Comparison of ENCODE assay signal across 14 cellular contexts in the genomic region with DNA sequence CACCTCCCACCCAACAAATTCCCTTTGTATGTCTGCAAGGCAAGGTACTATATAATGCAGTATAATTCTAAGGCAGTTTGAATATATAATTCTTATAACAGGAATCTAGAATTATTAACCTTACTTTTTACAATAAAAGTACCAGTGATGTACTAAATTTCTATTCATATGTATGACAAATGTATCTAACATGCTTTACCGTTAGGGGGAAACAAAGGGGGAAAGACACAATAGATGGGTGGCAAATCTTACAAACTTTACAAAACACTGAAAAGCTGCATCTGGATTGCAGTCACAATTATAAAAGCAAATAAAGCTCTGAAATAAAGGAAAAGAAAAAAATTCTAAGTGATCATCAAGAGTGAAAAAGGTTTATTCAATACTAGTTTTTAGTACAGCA. TPM values are rescaled to one million over a fixed set of nuclear protein-coding genes. Genes with fewer than 3 reads are reported as not detected.
DNase-seq lines count a peak whose midpoint lies in the region; ATAC-seq, FAIRE-seq and TF ChIP-seq lines count a peak whose summit lies in the region.
"Had no signal": no experiment of that assay in that cellular context is flagged by ENCODE, and none has a peak within 500 bp of the region (broad histone marks: within the 10 kb centered on the region; RNA-seq: fewer than 3 reads in every experiment).

No MANE protein-coding gene starts in this region.

- CTCF ChIA-PET in WTC11 (lab: Charles Lee), result no interaction called here

- H3K27me3 Mint-ChIP-seq in WTC11 (ENCODE audit: low read depth), result peaks cover 29% of the 10 kb centered on the region

- H3K4me3 ChIP-seq in testis (peak overlapping the region; percentile 84 to 87), colonic mucosa (no peak overlapping the region)

- no peak overlapping the region for H3K27ac Mint-ChIP-seq in WTC11

- intact Hi-C loops in testis (cut with DNase I; ENCODE audit: low total_unique reads) (no loop called here), colonic mucosa (cut with DNase I) (no loop called here)

- WGBS in testis, 2 donors, result 33 to 35% methylated on average over 1 of the region's 1 CpG

- ATAC-seq in WTC11, result no peak

- no peaks in the 10 kb centered on the region for H3K9me3 ChIP-seq in testis
- no peaks in the 10 kb centered on the region for H3K9me3 ChIP-seq in colonic mucosa
- H3K9me3 ChIP-seq: transverse colon had no signal

- peak; percentile 9 for FAIRE-seq in islet of Langerhans (lab: Jason Lieb, UNC)

- DNase-seq in NCI-H2171 treated with DMSO at 0.1 percent for 48 hours (lab: John Stamatoyannopoulos, UW) (peak; percentile 36), NCI-H2171 (lab: John Stamatoyannopoulos, UW) (no peak), WTC11 (ENCODE audit: low spot score) (no peak), testis (no peak), colonic mucosa (no peak), dedifferentiated amniotic fluid mesenchymal stem cell (ENCODE audit: extremely low spot score) (no peak)
- no peak for DNase-seq in activated CD4-positive, CD25-positive, alpha-beta regulatory T cell treated with anti-CD3 and anti-CD28 coated beads, Interleukin-2, amount 50 U/mL, for 72 hours
- DNase-seq: activated naive CD4-positive, alpha-beta T cell treated with Interleukin-2 at 50 U/mL for 16 hours; HCEC 1CT; hippocampal formation; stimulated activated CD4-positive, alpha-beta T cell treated with anti-CD3 and anti-CD28 coated beads, Interleukin-15, amount 100 ng/mL, for 24 hours; transverse colon had no signal

- no peak overlapping the region for H3K9ac ChIP-seq in colonic mucosa (ENCODE audit: low read depth in 2 of 2, low read length in 2 of 2)

- H3K27ac ChIP-seq in testis (no peak overlapping the region), colonic mucosa (no peak overlapping the region)

- H3K4me1 ChIP-seq in testis (peaks cover 9% of the 10 kb centered on the region), colonic mucosa (no peaks in the 10 kb centered on the region)

- no peaks in the 10 kb centered on the region for H3K27me3 ChIP-seq in testis
- peaks cover 8% of the 10 kb centered on the region for H3K27me3 ChIP-seq in colonic mucosa

- TF ChIP-seq CTCF in WTC11 (IDR thresholded peaks at IDR 0.05), result no peak
- TF ChIP-seq CTCF in testis (IDR thresholded peaks at IDR 0.05), result no peak
- TF ChIP-seq CTCF in colonic mucosa (IDR thresholded peaks at IDR 0.05), result no peak

- H3K4me3 Mint-ChIP-seq in WTC11, result peak overlapping the region; percentile 90

- H3K4me1 Mint-ChIP-seq in WTC11, result peaks cover 23% of the 10 kb centered on the region

- H3K36me3 ChIP-seq in testis (ENCODE audit: low read depth, missing control alignments) (no peaks in the 10 kb centered on the region), colonic mucosa (no peaks in the 10 kb centered on the region)
- H3K36me3 ChIP-seq: transverse colon had no signal

- no peak for TF ChIP-seq POLR2A in testis (IDR thresholded peaks at IDR 0.05)

- H3K36me3 Mint-ChIP-seq in WTC11, result no peaks in the 10 kb centered on the region

- POLR2A ChIA-PET in WTC11 (lab: Charles Lee), result no interaction called here

- 0 out of 2 replicates have a peak, but pooled peaks cover 3% of the 10 kb centered on the region for H3K9me3 Mint-ChIP-seq in WTC11

TF ChIP-seq in WTC11, 78 proteins besides CTCF, POLR2A, EP300 and RAD21:
- TF ChIP-seq ELF4 (CRISPR knock-in tag; IDR thresholded peaks at IDR 0.05; ENCODE audit: low read depth), result no peak
- no peak for TF ChIP-seq ZNF416 (CRISPR knock-in tag; IDR thresholded peaks at IDR 0.05)
- TF ChIP-seq NR2C2 (CRISPR knock-in tag; IDR thresholded peaks at IDR 0.05), result no peak
- TF ChIP-seq NR1H2 (CRISPR knock-in tag; IDR thresholded peaks at IDR 0.05), result no peak
- TF ChIP-seq PRRX2 (CRISPR knock-in tag; IDR thresholded peaks at IDR 0.05), result no peak
- no peak for TF ChIP-seq MYBL2 (CRISPR knock-in tag; IDR thresholded peaks at IDR 0.05)
- no peak for TF ChIP-seq ZBTB43 (CRISPR knock-in tag; IDR thresholded peaks at IDR 0.05)
- TF ChIP-seq, protein P1, sequence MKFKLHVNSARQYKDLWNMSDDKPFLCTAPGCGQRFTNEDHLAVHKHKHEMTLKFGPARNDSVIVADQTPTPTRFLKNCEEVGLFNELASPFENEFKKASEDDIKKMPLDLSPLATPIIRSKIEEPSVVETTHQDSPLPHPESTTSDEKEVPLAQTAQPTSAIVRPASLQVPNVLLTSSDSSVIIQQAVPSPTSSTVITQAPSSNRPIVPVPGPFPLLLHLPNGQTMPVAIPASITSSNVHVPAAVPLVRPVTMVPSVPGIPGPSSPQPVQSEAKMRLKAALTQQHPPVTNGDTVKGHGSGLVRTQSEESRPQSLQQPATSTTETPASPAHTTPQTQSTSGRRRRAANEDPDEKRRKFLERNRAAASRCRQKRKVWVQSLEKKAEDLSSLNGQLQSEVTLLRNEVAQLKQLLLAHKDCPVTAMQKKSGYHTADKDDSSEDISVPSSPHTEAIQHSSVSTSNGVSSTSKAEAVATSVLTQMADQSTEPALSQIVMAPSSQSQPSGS (CRISPR knock-in tag; IDR thresholded peaks at IDR 0.05; ENCODE audit: borderline replicate concordance, low read depth), result no peak
- TF ChIP-seq, protein P2, sequence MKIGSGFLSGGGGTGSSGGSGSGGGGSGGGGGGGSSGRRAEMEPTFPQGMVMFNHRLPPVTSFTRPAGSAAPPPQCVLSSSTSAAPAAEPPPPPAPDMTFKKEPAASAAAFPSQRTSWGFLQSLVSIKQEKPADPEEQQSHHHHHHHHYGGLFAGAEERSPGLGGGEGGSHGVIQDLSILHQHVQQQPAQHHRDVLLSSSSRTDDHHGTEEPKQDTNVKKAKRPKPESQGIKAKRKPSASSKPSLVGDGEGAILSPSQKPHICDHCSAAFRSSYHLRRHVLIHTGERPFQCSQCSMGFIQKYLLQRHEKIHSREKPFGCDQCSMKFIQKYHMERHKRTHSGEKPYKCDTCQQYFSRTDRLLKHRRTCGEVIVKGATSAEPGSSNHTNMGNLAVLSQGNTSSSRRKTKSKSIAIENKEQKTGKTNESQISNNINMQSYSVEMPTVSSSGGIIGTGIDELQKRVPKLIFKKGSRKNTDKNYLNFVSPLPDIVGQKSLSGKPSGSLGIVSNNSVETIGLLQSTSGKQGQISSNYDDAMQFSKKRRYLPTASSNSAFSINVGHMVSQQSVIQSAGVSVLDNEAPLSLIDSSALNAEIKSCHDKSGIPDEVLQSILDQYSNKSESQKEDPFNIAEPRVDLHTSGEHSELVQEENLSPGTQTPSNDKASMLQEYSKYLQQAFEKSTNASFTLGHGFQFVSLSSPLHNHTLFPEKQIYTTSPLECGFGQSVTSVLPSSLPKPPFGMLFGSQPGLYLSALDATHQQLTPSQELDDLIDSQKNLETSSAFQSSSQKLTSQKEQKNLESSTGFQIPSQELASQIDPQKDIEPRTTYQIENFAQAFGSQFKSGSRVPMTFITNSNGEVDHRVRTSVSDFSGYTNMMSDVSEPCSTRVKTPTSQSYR (CRISPR knock-in tag; IDR thresholded peaks at IDR 0.05), result no peak
- no peak for TF ChIP-seq JAZF1 (CRISPR knock-in tag; IDR thresholded peaks at IDR 0.05)
- TF ChIP-seq ZNF317 (CRISPR knock-in tag; IDR thresholded peaks at IDR 0.05; ENCODE audit: borderline replicate concordance, low read depth), result no peak
- TF ChIP-seq TP53 (CRISPR knock-in tag; IDR thresholded peaks at IDR 0.05), result no peak
- TF ChIP-seq PREB (CRISPR knock-in tag; IDR thresholded peaks at IDR 0.05; ENCODE audit: borderline replicate concordance), result no peak

RNA-seq across cellular contexts. Expression of gene PIK3R3, which starts 2.3 kb away (rescaled TPM):
- total RNA-seq in WTC11 (2021) (9.0 to 12.3 TPM (median 10.9 TPM) in 3 replicates), testis (10 to 100 TPM; 40.8 to 46.1 TPM), colonic mucosa (1 to 10 TPM; 8.2 TPM)
- 56.8 TPM for polyA plus RNA-seq in testis (ENCODE audit: insufficient read depth, low read depth, low replicate concordance)

RNA-seq across cellular contexts. Expression of gene TSPAN1, which starts 44.7 kb away (rescaled TPM):
- total RNA-seq in WTC11 (2021) (0.50 to 0.69 TPM (median 0.57 TPM) in 3 replicates), testis (10 to 100 TPM; 14.6 to 34.7 TPM), colonic mucosa (1,000 to 10,000 TPM; 1,021 to 1,136 TPM)
- 55.0 TPM for polyA plus RNA-seq in testis (ENCODE audit: insufficient read depth, low read depth, low replicate concordance)

RNA-seq across cellular contexts. Expression of gene P3R3URF, which starts 46.1 kb away (rescaled TPM):
- total RNA-seq in WTC11 (2021) (not detected in 3 replicates), testis (10 to 100 TPM; 35.0 to 69.1 TPM), colonic mucosa (not detected)
- 123 TPM for polyA plus RNA-seq in testis (ENCODE audit: insufficient read depth, low read depth, low replicate concordance)
- total RNA-seq: HT1080, transverse colon had no signal

Comparison
In these comparisons a context has a peak if more than half of its experiments do, and no peak if none do; other contexts are left out.
1. RNA of gene TSPAN1, which starts 44.7 kb away (total RNA-seq): 1,021 to 1,136 TPM in colonic mucosa; 14.6 to 34.7 TPM in testis and 0.50 to 0.69 TPM in WTC11; every median in the first group is over 10 times any median in the second.
2. RNA of gene P3R3URF, which starts 46.1 kb away (total RNA-seq): 35.0 to 69.1 TPM in testis; not detected in WTC11 and not detected in colonic mucosa; every median in the first group is over 10 times any median in the second.